In the genomic region with DNA sequence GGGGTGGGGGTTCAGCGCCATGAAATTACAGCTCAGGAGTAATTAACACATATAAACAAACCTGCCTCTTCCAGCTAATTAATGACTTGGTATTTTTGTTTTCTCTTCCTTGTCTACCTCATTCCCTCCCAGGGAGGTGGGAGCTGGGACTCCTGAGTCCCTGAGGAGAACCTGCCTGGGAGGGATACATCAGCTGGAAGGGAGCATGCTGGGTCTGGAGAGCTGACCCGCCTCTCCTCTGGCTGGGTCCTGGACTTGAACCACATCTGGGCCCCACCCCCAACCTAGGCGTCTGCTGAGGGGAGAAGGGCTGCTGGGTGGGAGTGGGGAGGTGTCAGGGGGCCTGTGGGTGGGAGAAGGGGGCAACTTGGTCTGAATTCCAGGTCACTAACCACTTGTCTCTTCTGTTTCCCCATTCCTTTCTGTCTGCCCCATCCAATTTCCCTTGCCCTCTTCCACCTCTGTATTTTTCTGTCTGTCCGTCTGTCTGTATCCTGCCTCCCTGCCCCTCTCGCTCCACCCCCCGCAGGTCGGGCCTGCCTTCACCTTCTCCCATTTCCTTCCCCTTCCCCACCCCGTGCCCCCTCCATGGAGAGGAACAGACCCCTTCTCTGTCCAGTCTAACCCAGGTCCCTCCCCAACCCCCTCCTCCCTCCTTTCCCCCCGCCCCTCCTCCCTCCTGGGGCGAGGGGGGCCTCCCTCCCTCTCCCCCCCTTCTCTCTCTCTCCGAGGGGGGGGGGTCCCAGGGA, we compare ENCODE assay signal across 1 cellular context.
TF ChIP-seq lines count a peak whose summit lies in the region.

A gene (plus strand): TSS at position 363 of the 749 bp plus-strand sequence. CDS start 411 bp downstream, outside the sequence.

TF ChIP-seq in HEK293, 187 proteins besides CTCF, POLR2A, EP300 and RAD21 (continued from another document):
- TF ChIP-seq ZNF843 (tag by site-specific recombination; IDR thresholded peaks at IDR 0.05): no peak
- TF ChIP-seq ZNF830 (tag by site-specific recombination; IDR thresholded peaks at IDR 0.05; ENCODE audit: low read depth): no peak
- TF ChIP-seq ZNF529 (tag by site-specific recombination; IDR thresholded peaks at IDR 0.05; ENCODE audit: insufficient replicate concordance): no peak
- no peak for TF ChIP-seq ZNF585B (tag by site-specific recombination; IDR thresholded peaks at IDR 0.05)
- peak; percentile 13; the same call in 1 of the 2 replicates for TF ChIP-seq SP2 (tag by site-specific recombination; IDR thresholded peaks at IDR 0.05)
- TF ChIP-seq ZNF2 (tag by site-specific recombination; IDR thresholded peaks at IDR 0.05): no peak
- no peak for TF ChIP-seq ZNF121 (tag by site-specific recombination; IDR thresholded peaks at IDR 0.05)
- TF ChIP-seq ZNF548 (tag by site-specific recombination; IDR thresholded peaks at IDR 0.05): no peak
- peak; percentile 17; the same call in 1 of the 2 replicates for TF ChIP-seq GLIS2 (tag by site-specific recombination; IDR thresholded peaks at IDR 0.05)
- TF ChIP-seq ZNF629 (tag by site-specific recombination; IDR thresholded peaks at IDR 0.05): no peak
- TF ChIP-seq, protein P1, sequence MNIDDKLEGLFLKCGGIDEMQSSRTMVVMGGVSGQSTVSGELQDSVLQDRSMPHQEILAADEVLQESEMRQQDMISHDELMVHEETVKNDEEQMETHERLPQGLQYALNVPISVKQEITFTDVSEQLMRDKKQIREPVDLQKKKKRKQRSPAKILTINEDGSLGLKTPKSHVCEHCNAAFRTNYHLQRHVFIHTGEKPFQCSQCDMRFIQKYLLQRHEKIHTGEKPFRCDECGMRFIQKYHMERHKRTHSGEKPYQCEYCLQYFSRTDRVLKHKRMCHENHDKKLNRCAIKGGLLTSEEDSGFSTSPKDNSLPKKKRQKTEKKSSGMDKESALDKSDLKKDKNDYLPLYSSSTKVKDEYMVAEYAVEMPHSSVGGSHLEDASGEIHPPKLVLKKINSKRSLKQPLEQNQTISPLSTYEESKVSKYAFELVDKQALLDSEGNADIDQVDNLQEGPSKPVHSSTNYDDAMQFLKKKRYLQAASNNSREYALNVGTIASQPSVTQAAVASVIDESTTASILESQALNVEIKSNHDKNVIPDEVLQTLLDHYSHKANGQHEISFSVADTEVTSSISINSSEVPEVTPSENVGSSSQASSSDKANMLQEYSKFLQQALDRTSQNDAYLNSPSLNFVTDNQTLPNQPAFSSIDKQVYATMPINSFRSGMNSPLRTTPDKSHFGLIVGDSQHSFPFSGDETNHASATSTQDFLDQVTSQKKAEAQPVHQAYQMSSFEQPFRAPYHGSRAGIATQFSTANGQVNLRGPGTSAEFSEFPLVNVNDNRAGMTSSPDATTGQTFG (tag by site-specific recombination; IDR thresholded peaks at IDR 0.05; ENCODE audit: borderline replicate concordance): no peak
- no peak for TF ChIP-seq ZNF433 (tag by site-specific recombination; IDR thresholded peaks at IDR 0.05; ENCODE audit: low read depth)
- no peak for TF ChIP-seq ZNF701 (tag by site-specific recombination; IDR thresholded peaks at IDR 0.05)
- no peak for TF ChIP-seq SCRT2 (tag by site-specific recombination; IDR thresholded peaks at IDR 0.05)
- TF ChIP-seq IKZF3 (tag by site-specific recombination; IDR thresholded peaks at IDR 0.05): 0 out of 2 replicates have a peak, but pooled peaks have one; percentile 28
- no peak for TF ChIP-seq WT1 (tag by site-specific recombination; IDR thresholded peaks at IDR 0.05)
- TF ChIP-seq, protein P2, sequence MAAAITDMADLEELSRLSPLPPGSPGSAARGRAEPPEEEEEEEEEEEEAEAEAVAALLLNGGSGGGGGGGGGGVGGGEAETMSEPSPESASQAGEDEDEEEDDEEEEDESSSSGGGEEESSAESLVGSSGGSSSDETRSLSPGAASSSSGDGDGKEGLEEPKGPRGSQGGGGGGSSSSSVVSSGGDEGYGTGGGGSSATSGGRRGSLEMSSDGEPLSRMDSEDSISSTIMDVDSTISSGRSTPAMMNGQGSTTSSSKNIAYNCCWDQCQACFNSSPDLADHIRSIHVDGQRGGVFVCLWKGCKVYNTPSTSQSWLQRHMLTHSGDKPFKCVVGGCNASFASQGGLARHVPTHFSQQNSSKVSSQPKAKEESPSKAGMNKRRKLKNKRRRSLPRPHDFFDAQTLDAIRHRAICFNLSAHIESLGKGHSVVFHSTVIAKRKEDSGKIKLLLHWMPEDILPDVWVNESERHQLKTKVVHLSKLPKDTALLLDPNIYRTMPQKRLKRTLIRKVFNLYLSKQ (tag by site-specific recombination; IDR thresholded peaks at IDR 0.05; ENCODE audit: borderline replicate concordance): no peak
- TF ChIP-seq ZNF747 (tag by site-specific recombination; IDR thresholded peaks at IDR 0.05): no peak
- TF ChIP-seq, protein P3, sequence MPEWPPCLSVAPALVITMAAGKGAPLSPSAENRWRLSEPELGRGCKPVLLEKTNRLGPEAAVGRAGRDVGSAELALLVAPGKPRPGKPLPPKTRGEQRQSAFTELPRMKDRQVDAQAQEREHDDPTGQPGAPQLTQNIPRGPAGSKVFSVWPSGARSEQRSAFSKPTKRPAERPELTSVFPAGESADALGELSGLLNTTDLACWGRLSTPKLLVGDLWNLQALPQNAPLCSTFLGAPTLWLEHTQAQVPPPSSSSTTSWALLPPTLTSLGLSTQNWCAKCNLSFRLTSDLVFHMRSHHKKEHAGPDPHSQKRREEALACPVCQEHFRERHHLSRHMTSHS (tag by site-specific recombination; IDR thresholded peaks at IDR 0.05): no peak
- 0 out of 2 replicates have a peak, but pooled peaks have one; percentile 7 for TF ChIP-seq EGR2 (tag by site-specific recombination; IDR thresholded peaks at IDR 0.05; ENCODE audit: low read depth)
- no peak for TF ChIP-seq MYNN (tag by site-specific recombination; IDR thresholded peaks at IDR 0.05; ENCODE audit: borderline replicate concordance)
- TF ChIP-seq, protein P4, sequence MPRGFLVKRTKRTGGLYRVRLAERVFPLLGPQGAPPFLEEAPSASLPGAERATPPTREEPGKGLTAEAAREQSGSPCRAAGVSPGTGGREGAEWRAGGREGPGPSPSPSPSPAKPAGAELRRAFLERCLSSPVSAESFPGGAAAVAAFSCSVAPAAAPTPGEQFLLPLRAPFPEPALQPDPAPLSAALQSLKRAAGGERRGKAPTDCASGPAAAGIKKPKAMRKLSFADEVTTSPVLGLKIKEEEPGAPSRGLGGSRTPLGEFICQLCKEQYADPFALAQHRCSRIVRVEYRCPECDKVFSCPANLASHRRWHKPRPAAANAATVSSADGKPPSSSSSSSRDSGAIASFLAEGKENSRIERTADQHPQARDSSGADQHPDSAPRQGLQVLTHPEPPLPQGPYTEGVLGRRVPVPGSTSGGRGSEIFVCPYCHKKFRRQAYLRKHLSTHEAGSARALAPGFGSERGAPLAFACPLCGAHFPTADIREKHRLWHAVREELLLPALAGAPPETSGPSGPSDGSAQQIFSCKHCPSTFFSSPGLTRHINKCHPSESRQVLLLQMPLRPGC (tag by site-specific recombination; IDR thresholded peaks at IDR 0.05): no peak
- no peak for TF ChIP-seq ZNF621 (tag by site-specific recombination; IDR thresholded peaks at IDR 0.05)
- TF ChIP-seq ZNF202 (tag by site-specific recombination; IDR thresholded peaks at IDR 0.05; ENCODE audit: borderline replicate concordance): no peak
- no peak for TF ChIP-seq ZNF350 (tag by site-specific recombination; IDR thresholded peaks at IDR 0.05)
- TF ChIP-seq, protein P5, sequence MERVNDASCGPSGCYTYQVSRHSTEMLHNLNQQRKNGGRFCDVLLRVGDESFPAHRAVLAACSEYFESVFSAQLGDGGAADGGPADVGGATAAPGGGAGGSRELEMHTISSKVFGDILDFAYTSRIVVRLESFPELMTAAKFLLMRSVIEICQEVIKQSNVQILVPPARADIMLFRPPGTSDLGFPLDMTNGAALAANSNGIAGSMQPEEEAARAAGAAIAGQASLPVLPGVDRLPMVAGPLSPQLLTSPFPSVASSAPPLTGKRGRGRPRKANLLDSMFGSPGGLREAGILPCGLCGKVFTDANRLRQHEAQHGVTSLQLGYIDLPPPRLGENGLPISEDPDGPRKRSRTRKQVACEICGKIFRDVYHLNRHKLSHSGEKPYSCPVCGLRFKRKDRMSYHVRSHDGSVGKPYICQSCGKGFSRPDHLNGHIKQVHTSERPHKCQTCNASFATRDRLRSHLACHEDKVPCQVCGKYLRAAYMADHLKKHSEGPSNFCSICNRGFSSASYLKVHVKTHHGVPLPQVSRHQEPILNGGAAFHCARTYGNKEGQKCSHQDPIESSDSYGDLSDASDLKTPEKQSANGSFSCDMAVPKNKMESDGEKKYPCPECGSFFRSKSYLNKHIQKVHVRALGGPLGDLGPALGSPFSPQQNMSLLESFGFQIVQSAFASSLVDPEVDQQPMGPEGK (tag by site-specific recombination; IDR thresholded peaks at IDR 0.05): 0 out of 2 replicates have a peak, but pooled peaks have one; percentile 30
- TF ChIP-seq SCRT1 (tag by site-specific recombination; IDR thresholded peaks at IDR 0.05; ENCODE audit: borderline replicate concordance): no peak
- no peak for TF ChIP-seq ZBTB21 (tag by site-specific recombination; IDR thresholded peaks at IDR 0.05)
- TF ChIP-seq ZNF510 (tag by site-specific recombination; IDR thresholded peaks at IDR 0.05; ENCODE audit: insufficient replicate concordance): no peak
- no peak for TF ChIP-seq ZNF501 (tag by site-specific recombination; IDR thresholded peaks at IDR 0.05)
- TF ChIP-seq GLIS1 (tag by site-specific recombination; IDR thresholded peaks at IDR 0.05): peak; percentile 52
- no peak for TF ChIP-seq ZNF223 (tag by site-specific recombination; IDR thresholded peaks at IDR 0.05)
- no peak for TF ChIP-seq ZNF10 (tag by site-specific recombination; IDR thresholded peaks at IDR 0.05)
- TF ChIP-seq ZNF521 (tag by site-specific recombination; IDR thresholded peaks at IDR 0.05): no peak
- TF ChIP-seq ZNF776 (tag by site-specific recombination; IDR thresholded peaks at IDR 0.05; ENCODE audit: borderline replicate concordance): no peak
- no peak for TF ChIP-seq ZNF169 (tag by site-specific recombination; IDR thresholded peaks at IDR 0.05)
- TF ChIP-seq ZNF221 (tag by site-specific recombination; IDR thresholded peaks at IDR 0.05; ENCODE audit: borderline replicate concordance): no peak
- TF ChIP-seq ZNF626 (tag by site-specific recombination; IDR thresholded peaks at IDR 0.05): no peak
- TF ChIP-seq, protein P6, sequence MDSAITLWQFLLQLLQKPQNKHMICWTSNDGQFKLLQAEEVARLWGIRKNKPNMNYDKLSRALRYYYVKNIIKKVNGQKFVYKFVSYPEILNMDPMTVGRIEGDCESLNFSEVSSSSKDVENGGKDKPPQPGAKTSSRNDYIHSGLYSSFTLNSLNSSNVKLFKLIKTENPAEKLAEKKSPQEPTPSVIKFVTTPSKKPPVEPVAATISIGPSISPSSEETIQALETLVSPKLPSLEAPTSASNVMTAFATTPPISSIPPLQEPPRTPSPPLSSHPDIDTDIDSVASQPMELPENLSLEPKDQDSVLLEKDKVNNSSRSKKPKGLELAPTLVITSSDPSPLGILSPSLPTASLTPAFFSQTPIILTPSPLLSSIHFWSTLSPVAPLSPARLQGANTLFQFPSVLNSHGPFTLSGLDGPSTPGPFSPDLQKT (IDR thresholded peaks at IDR 0.05; ENCODE audit: borderline replicate concordance, low read depth, low read length): no peak
- TF ChIP-seq HOXD13 (CRISPR knock-in tag; IDR thresholded peaks at IDR 0.05; ENCODE audit: borderline replicate concordance): no peak
- TF ChIP-seq, protein P7, sequence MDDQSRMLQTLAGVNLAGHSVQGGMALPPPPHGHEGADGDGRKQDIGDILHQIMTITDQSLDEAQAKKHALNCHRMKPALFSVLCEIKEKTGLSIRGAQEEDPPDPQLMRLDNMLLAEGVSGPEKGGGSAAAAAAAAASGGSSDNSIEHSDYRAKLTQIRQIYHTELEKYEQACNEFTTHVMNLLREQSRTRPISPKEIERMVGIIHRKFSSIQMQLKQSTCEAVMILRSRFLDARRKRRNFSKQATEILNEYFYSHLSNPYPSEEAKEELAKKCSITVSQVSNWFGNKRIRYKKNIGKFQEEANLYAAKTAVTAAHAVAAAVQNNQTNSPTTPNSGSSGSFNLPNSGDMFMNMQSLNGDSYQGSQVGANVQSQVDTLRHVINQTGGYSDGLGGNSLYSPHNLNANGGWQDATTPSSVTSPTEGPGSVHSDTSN (CRISPR knock-in tag; IDR thresholded peaks at IDR 0.05): no peak
- TF ChIP-seq ZNF324 (tag by site-specific recombination; IDR thresholded peaks at IDR 0.05): no peak
- TF ChIP-seq, protein P8, sequence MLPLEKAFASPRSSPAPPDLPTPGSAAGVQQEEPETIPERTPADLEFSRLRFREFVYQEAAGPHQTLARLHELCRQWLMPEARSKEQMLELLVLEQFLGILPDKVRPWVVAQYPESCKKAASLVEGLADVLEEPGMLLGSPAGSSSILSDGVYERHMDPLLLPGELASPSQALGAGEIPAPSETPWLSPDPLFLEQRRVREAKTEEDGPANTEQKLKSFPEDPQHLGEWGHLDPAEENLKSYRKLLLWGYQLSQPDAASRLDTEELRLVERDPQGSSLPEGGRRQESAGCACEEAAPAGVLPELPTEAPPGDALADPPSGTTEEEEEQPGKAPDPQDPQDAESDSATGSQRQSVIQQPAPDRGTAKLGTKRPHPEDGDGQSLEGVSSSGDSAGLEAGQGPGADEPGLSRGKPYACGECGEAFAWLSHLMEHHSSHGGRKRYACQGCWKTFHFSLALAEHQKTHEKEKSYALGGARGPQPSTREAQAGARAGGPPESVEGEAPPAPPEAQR (tag by site-specific recombination; IDR thresholded peaks at IDR 0.05): no peak
- TF ChIP-seq BCL11A (tag by site-specific recombination; IDR thresholded peaks at IDR 0.05; ENCODE audit: low read depth): no peak
- peak; percentile 62 for TF ChIP-seq ZIC2 (tag by site-specific recombination; IDR thresholded peaks at IDR 0.05)
- no peak for TF ChIP-seq ZNF404 (tag by site-specific recombination; IDR thresholded peaks at IDR 0.05)
